ENCODE assay signal across 13 cellular contexts in the genomic region with DNA sequence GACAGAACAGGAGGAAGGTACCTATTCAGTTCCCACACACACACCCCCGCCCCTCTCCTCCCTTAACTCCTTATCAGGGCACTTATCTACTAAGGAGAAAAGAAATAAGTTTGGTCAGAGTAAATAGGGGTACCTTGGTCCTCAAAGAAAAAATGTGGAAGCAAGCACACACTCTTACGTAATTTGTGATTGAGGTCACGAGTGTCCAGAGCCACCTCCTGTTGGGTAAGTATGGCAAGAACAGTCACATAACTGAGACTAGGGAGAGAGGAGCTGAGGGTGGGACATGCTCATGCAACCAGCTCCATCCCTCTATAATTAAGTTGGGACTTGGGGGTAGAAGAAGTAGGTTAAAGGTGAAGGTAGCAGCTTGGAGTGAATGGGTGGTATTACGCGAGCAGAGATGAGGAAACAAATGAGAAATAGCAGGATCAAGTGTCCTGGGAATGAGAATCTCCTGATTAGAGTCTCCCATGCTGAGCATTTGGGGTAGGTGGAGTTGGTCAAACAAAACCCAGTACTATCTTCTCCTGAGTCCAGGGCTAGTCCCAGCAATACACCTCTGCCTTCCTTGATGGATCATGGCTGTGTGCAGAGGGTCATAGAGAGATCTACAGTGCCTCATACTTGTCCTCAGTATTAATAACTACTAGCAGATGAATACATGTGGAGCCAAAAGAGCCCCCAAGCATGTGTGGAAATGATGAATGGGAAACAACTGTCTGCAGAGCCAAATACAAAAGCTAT.
DNase-seq lines count a peak whose midpoint lies in the region; ATAC-seq and TF ChIP-seq lines count a peak whose summit lies in the region.
"Had no signal": no experiment of that assay in that cellular context is flagged by ENCODE, and none has a peak within 500 bp of the region (broad histone marks: within the 10 kb centered on the region; RNA-seq: fewer than 3 reads in every experiment).

No MANE protein-coding gene starts in this region.

- H2BK120ac ChIP-seq in mesendoderm (ENCODE audit: low read depth, low read length): no peak overlapping the region

- H3K4ac ChIP-seq in mesendoderm (ENCODE audit: low read depth, low read length): no peak overlapping the region

- WGBS in mesendoderm (ENCODE audit: extremely low coverage, insufficient coverage, low lambda C conversion rate): no CpG with 5 or more reads among the region's 5 CpGs
- 73% methylated on average over 5 of the region's 5 CpGs for WGBS in prostate gland

- H3K27me3 ChIP-seq in mesendoderm (ENCODE audit: insufficient read depth, low read length, poor library complexity): no peaks in the 10 kb centered on the region
- no peaks in the 10 kb centered on the region for H3K27me3 ChIP-seq in prostate gland (replicated peaks; ENCODE audit: insufficient read depth)

- H3K27ac Mint-ChIP-seq in dendritic cell treated with granulocyte-macrophage colony-stimulating factor and Interleukin-4, amounts not matched to agents 40 ng/mL and 50 ng/mL, for 4 days: peak overlapping the region; percentile 11
- H3K27ac Mint-ChIP-seq: activated naive CD8-positive, alpha-beta T cell had no signal

- H3K4me3 Mint-ChIP-seq in dendritic cell treated with granulocyte-macrophage colony-stimulating factor and Interleukin-4, amounts not matched to agents 40 ng/mL and 50 ng/mL, for 4 days: no peak overlapping the region
- H3K4me3 Mint-ChIP-seq: activated naive CD8-positive, alpha-beta T cell had no signal

- no peak overlapping the region for H3K4me2 ChIP-seq in mesendoderm (ENCODE audit: low read length)

- H4K8ac ChIP-seq in mesendoderm (ENCODE audit: low read depth, low read length): no peak overlapping the region

- H3K4me1 ChIP-seq in mesendoderm (ENCODE audit: control insufficient read depth, low read depth, low read length) (peaks cover 6% of the 10 kb centered on the region), prostate gland (replicated peaks) (no peaks in the 10 kb centered on the region)

- H3K79me1 ChIP-seq in mesendoderm (ENCODE audit: low read length): no peaks in the 10 kb centered on the region

- H3K36me3 Mint-ChIP-seq in dendritic cell treated with granulocyte-macrophage colony-stimulating factor and Interleukin-4, amounts not matched to agents 40 ng/mL and 50 ng/mL, for 4 days (ENCODE audit: low read depth): peaks cover 22% of the 10 kb centered on the region
- H3K36me3 Mint-ChIP-seq: activated naive CD8-positive, alpha-beta T cell had no signal

- H3K4me3 ChIP-seq in AG10803 (ENCODE audit: low read length): no peak overlapping the region
- no peak overlapping the region for H3K4me3 ChIP-seq in mesendoderm (ENCODE audit: low read length)
- no peak overlapping the region for H3K4me3 ChIP-seq in prostate gland

- no peak overlapping the region for H2BK15ac ChIP-seq in mesendoderm (replicated peaks; ENCODE audit: low read depth)

- H3K23ac ChIP-seq in mesendoderm (ENCODE audit: low read length): no peak overlapping the region

- H4K5ac ChIP-seq in mesendoderm (ENCODE audit: low read length): no peak overlapping the region

- H2BK5ac ChIP-seq in mesendoderm (ENCODE audit: low read length): no peak overlapping the region

- H3K9me3 ChIP-seq in prostate gland: no peaks in the 10 kb centered on the region

- TF ChIP-seq POLR2A in prostate gland (IDR thresholded peaks at IDR 0.05): no peak

- H3K9me3 Mint-ChIP-seq in dendritic cell treated with granulocyte-macrophage colony-stimulating factor and Interleukin-4, amounts not matched to agents 40 ng/mL and 50 ng/mL, for 4 days: no peaks in the 10 kb centered on the region

- no peaks in the 10 kb centered on the region for H3K27me3 Mint-ChIP-seq in dendritic cell treated with granulocyte-macrophage colony-stimulating factor and Interleukin-4, amounts not matched to agents 40 ng/mL and 50 ng/mL, for 4 days
- H3K27me3 Mint-ChIP-seq: activated naive CD8-positive, alpha-beta T cell had no signal

- H3K4me1 Mint-ChIP-seq in dendritic cell treated with granulocyte-macrophage colony-stimulating factor and Interleukin-4, amounts not matched to agents 40 ng/mL and 50 ng/mL, for 4 days (ENCODE audit: low read depth): peaks cover 17% of the 10 kb centered on the region

- ATAC-seq in GM21717 (IDR thresholded peaks at IDR 0.05; ENCODE audit: unreplicated experiment): no peak

- H3K9ac ChIP-seq in mesendoderm (ENCODE audit: low read length): no peak overlapping the region

- TF ChIP-seq CTCF in AG10803 (conservative IDR thresholded peaks at IDR 0.05; ENCODE audit: low read length): no peak
- TF ChIP-seq CTCF in prostate gland (IDR thresholded peaks at IDR 0.05): no peak

- no peak overlapping the region for H2AK5ac ChIP-seq in mesendoderm (ENCODE audit: low read length)

- H3K18ac ChIP-seq in mesendoderm (ENCODE audit: low read length): no peak overlapping the region

- no peaks in the 10 kb centered on the region for H3K36me3 ChIP-seq in mesendoderm (ENCODE audit: control insufficient read depth, insufficient read depth, low read length)
- H3K36me3 ChIP-seq in prostate gland: no peaks in the 10 kb centered on the region

- no peak overlapping the region for H3K56ac ChIP-seq in mesendoderm (ENCODE audit: low read length)

- H3K27ac ChIP-seq in mesendoderm (ENCODE audit: low read depth, low read length) (no peak overlapping the region), prostate gland (no peak overlapping the region)

- intact Hi-C loops in dendritic cell treated with granulocyte-macrophage colony-stimulating factor and Interleukin-4, amounts not matched to agents 40 ng/mL and 50 ng/mL, for 4 days (cut with micrococcal nuclease): loop anchor here (10.0 kb wide), 1 partner anchor 144 kb away; a partner anchor contains a TSS
- intact Hi-C loops in prostate gland (cut with DNase I) (no loop called here), head of caudate nucleus (cut with DNase I) (no loop called here)

- H3K79me2 ChIP-seq in mesendoderm (ENCODE audit: control insufficient read depth, insufficient read depth, low read length): no peaks in the 10 kb centered on the region

- DNase-seq in AG10803 (ENCODE audit: low read depth): peak; percentile 36
- DNase-seq in M059J (ENCODE audit: low read depth): peak; percentile 17
- DNase-seq in mesendoderm: peak; percentile 26
- DNase-seq in activated CD8-positive, alpha-beta memory T cell treated with anti-CD3 and anti-CD28 coated beads, Interleukin-2, amount 50 U/mL, for 4 hours: no peak
- no peak for DNase-seq in prostate gland (ENCODE audit: low spot score)
- no peak for DNase-seq in head of caudate nucleus
- DNase-seq: islet precursor cell; NCI-H2171 treated with DMSO at 0.1 percent for 48 hours; nucleus accumbens; stimulated activated naive CD4-positive, alpha-beta T cell had no signal

Comparison
In these comparisons a context has a peak if more than half of its experiments do, and no peak if none do; other contexts are left out.
1. DNase-seq: peak in AG10803 (single experiment), M059J (single experiment) and mesendoderm (single experiment); none in activated CD8-positive, alpha-beta memory T cell treated with anti-CD3 and anti-CD28 coated beads, Interleukin-2, amount 50 U/mL, for 4 hours (single experiment), prostate gland (single experiment) and head of caudate nucleus (0 of 42).